Comparison of ENCODE assay signal across 8 cellular contexts in the genomic region with DNA sequence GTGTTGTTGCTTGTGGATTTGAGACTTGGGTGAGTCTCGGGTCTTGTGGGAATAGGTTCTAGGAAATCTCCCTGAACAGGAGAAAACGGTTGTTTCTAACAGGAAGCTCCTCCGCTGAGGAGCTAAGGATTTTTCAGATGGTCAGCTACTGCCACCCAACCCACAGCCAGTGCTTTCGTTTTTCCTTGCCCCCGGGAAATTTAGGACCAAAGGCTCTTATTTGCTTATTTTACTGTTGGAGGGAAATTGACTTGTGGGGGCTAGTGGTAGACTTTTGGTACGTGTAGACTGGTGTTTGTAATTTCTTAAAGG. TPM values are rescaled to one million over a fixed set of nuclear protein-coding genes. Genes with fewer than 3 reads are reported as not detected.
DNase-seq lines count a peak whose midpoint lies in the region; ATAC-seq and TF ChIP-seq lines count a peak whose summit lies in the region.

No MANE protein-coding gene starts in this region.

- H3K36me3 ChIP-seq in uterus, result no peaks in the 10 kb centered on the region

- TF ChIP-seq POLR2A in uterus (IDR thresholded peaks at IDR 0.05), result no peak

- no peaks in the 10 kb centered on the region for H3K9me3 Mint-ChIP-seq in effector memory CD8-positive, alpha-beta T cell
- no peaks in the 10 kb centered on the region for H3K9me3 Mint-ChIP-seq in mesothelial cell of epicardium

- ATAC-seq in effector memory CD8-positive, alpha-beta T cell (replicated peaks), result no peak
- ATAC-seq in HG03442 (IDR thresholded peaks at IDR 0.05; ENCODE audit: unreplicated experiment), result no peak

- intact Hi-C loops in uterus (cut with DNase I; ENCODE audit: low total_unique reads), result no loop called here

- no peaks in the 10 kb centered on the region for H3K9me3 ChIP-seq in uterus

- no peaks in the 10 kb centered on the region for H3K36me3 Mint-ChIP-seq in effector memory CD8-positive, alpha-beta T cell (ENCODE audit: insufficient read depth)
- no peaks in the 10 kb centered on the region for H3K36me3 Mint-ChIP-seq in mesothelial cell of epicardium

- TF ChIP-seq CTCF in C4-2B (conservative IDR thresholded peaks at IDR 0.05) (no peak), mesothelial cell of epicardium (IDR thresholded peaks at IDR 0.05; ENCODE audit: unreplicated experiment) (no peak), uterus (IDR thresholded peaks at IDR 0.05) (no peak), GM13977 (IDR thresholded peaks at IDR 0.05; ENCODE audit: extremely low read depth, insufficient read depth, missing control alignments) (no peak)

- H3K4me3 Mint-ChIP-seq in effector memory CD8-positive, alpha-beta T cell, result peak overlapping the region; percentile 76 to 86
- H3K4me3 Mint-ChIP-seq in mesothelial cell of epicardium, result peak overlapping the region; percentile 99

- H3K4me1 ChIP-seq in uterus, result peaks cover 0 to 4% of the 10 kb centered on the region in 2 donors

- H3K27me3 ChIP-seq in uterus, result no peaks in the 10 kb centered on the region

- peak overlapping the region in 1 of 2 donors; percentile 44 for H3K27ac Mint-ChIP-seq in effector memory CD8-positive, alpha-beta T cell
- peak overlapping the region; percentile 97 for H3K27ac Mint-ChIP-seq in mesothelial cell of epicardium

- in situ Hi-C loops in GM13977 (cut with MboI; ENCODE audit: low pct_unique_long_range_greater_than_20kb, low sequenced_read_pairs, unreplicated experiment), result no loop called here

- DNase-seq in NCI-H2029 (lab: John Stamatoyannopoulos, UW) (peak; percentile 37), mesothelial cell of epicardium (ENCODE audit: low spot score in 2 of 2, unreplicated experiment in 2 of 2) (no peak), uterus (no peak), SW480 (ENCODE audit: low spot score) (no peak), GM13977 (ENCODE audit: low spot score) (no peak)
- no peak for DNase-seq in effector memory CD8-positive, alpha-beta T cell

- H3K4me1 Mint-ChIP-seq in effector memory CD8-positive, alpha-beta T cell (ENCODE audit: low read depth in 2 of 2), result peaks cover 7 to 11% of the 10 kb centered on the region in 2 donors
- peaks cover 28% of the 10 kb centered on the region for H3K4me1 Mint-ChIP-seq in mesothelial cell of epicardium

- H3K27ac ChIP-seq in C4-2B, result peak overlapping the region; percentile 72
- H3K27ac ChIP-seq in uterus, result peak overlapping the region; percentile 87 to 89

- H3K4me3 ChIP-seq in uterus, result peak overlapping the region; percentile 40 to 79

- H3K27me3 Mint-ChIP-seq in effector memory CD8-positive, alpha-beta T cell, result peaks cover 27 to 42% of the 10 kb centered on the region in 2 donors
- no peaks in the 10 kb centered on the region for H3K27me3 Mint-ChIP-seq in mesothelial cell of epicardium (ENCODE audit: low read depth)

RNA-seq across cellular contexts. Expression of gene SNX7, which starts 0.8 kb away (rescaled TPM):
- total RNA-seq in mesothelial cell of epicardium (16.1 to 20.2 TPM (median 18.8 TPM) in 3 replicates), uterus (10 to 100 TPM in 3 of 4 donors, 1 to 10 TPM in 1; 6.7 to 78.7 (median 25.8) TPM)
